ENCODE assay signal across 17 cellular contexts in genomic region chr10:22619111-22619510, GRCh38.
A peak's percentile ranks its signal among the peaks of the same experiment; 100 is the strongest.
DNase-seq lines count a peak whose midpoint lies in the region; ATAC-seq and TF ChIP-seq lines count a peak whose summit lies in the region.
"Had no signal": no experiment of that assay in that cellular context is flagged by ENCODE, and none has a peak within 500 bp of the region (broad histone marks: within the 10 kb centered on the region; RNA-seq: fewer than 3 reads in every experiment).

No MANE protein-coding gene starts in this region.

- H4K8ac ChIP-seq in IMR-90 (ENCODE audit: low read depth in 2 of 2, low read length in 2 of 2) (0 out of 4 replicates have a peak overlapping the region, but pooled peaks of 1 of the 2 experiments have one; percentile 56), mesenchymal stem cell (ENCODE audit: low read length) (no peak overlapping the region)

- no peak for DNase-seq in CD8-positive, alpha-beta memory T cell
- DNase-seq in IMR-90 (no peak), astrocyte of the cerebellum (ENCODE audit: low read depth) (peak; percentile 65), mesenchymal stem cell (no peak), body of pancreas (no peak)
- DNase-seq in activated CD4-positive, alpha-beta T cell treated with anti-CD3 and anti-CD28 coated beads, Interleukin-2, amount 50 U/mL, for 48 hours: no peak
- no peak for DNase-seq in stimulated activated CD4-positive, alpha-beta T cell treated with anti-CD3 and anti-CD28 coated beads, Interleukin-4, amount 100 ng/mL, for 1 hour
- DNase-seq: aorta; DMS53; effector memory CD4-positive, alpha-beta T cell; mesendoderm; NCI-H2171 treated with DMSO at 0.1 percent for 48 hours; SHP77 treated with DMSO at 0.1 percent for 48 hours; stimulated activated naive CD4-positive, alpha-beta T cell had no signal

- no peak overlapping the region for H2AFZ ChIP-seq in IMR-90 (replicated peaks; ENCODE audit: low read length, poor library complexity)
- H2AFZ ChIP-seq in mesenchymal stem cell (ENCODE audit: low read depth, low read length): no peak overlapping the region

- H3K36me3 Mint-ChIP-seq in CD8-positive, alpha-beta memory T cell: peaks cover 0 to 14% (median 3%) of the 10 kb centered on the region in 3 donors

- H3K79me1 ChIP-seq in IMR-90 (ENCODE audit: low read depth in 1 of 2, low read length in 2 of 2): peaks cover 34 to 64% of the 10 kb centered on the region in 2 experiments
- H3K79me1 ChIP-seq in mesenchymal stem cell (replicated peaks; ENCODE audit: low read length, poor library complexity, severe bottlenecking): peaks cover 12% of the 10 kb centered on the region

- peaks cover 96 to 100% (median 99%) of the 10 kb centered on the region in 3 donors for H3K4me1 Mint-ChIP-seq in CD8-positive, alpha-beta memory T cell

- H2BK120ac ChIP-seq in IMR-90 (ENCODE audit: low read depth, low read length): 0 out of 2 replicates have a peak overlapping the region, but pooled peaks have one; percentile 52
- H2BK120ac ChIP-seq in mesenchymal stem cell (ENCODE audit: low read depth, low read length): no peak overlapping the region

- H4K91ac ChIP-seq in IMR-90 (ENCODE audit: insufficient read depth, low read depth, low read length) (peak overlapping the region; percentile 19; the same call in 1 of the 2 replicates), mesenchymal stem cell (ENCODE audit: low read length) (no peak overlapping the region)

- no peaks in the 10 kb centered on the region for H3K9me3 Mint-ChIP-seq in CD8-positive, alpha-beta memory T cell
- H3K9me3 Mint-ChIP-seq: activated T-helper 1 cell treated with anti-CD3 and anti-CD28 coated beads, Interleukin-12 subunit alpha, Interleukin-12 subunit beta, Interleukin-2, Interleukin-4 antibody, amounts not matched to agents 30 ng/mL and 10 ng/mL and 1 ng/mL, durations not matched to agents 14 hours and 24 hours and 36 hours had no signal

- H3K14ac ChIP-seq in IMR-90 (replicated peaks; ENCODE audit: low read depth, low read length): no peak overlapping the region; the same call in 1 of the 2 replicates
- H3K14ac ChIP-seq in mesenchymal stem cell (ENCODE audit: low read length in 2 of 2): no peak overlapping the region

- no peak overlapping the region for H2AK9ac ChIP-seq in IMR-90 (replicated peaks; ENCODE audit: low read depth, low read length, poor library complexity)

- H3K4me2 ChIP-seq in IMR-90 (ENCODE audit: low read depth, low read length) (no peak overlapping the region), mesenchymal stem cell (ENCODE audit: low read length, poor library complexity, severe bottlenecking) (no peak overlapping the region)

- H3K9me3 ChIP-seq in CD8-positive, alpha-beta memory T cell (ENCODE audit: low read length): no peaks in the 10 kb centered on the region
- H3K9me3 ChIP-seq in IMR-90 (ENCODE audit: control insufficient read depth, insufficient read depth, low read length) (no peaks in the 10 kb centered on the region), mesenchymal stem cell (ENCODE audit: control insufficient read depth, low read length) (no peaks in the 10 kb centered on the region), body of pancreas (no peaks in the 10 kb centered on the region)
- H3K9me3 ChIP-seq: gastroesophageal sphincter had no signal

- TF ChIP-seq RAD21 in IMR-90 (IDR thresholded peaks at IDR 0.05; ENCODE audit: low read length): no peak

- dilution Hi-C loops in IMR-90 (cut with HindIII; ENCODE audit: low sequenced_read_pairs, unreplicated experiment): no loop called here

- H2BK20ac ChIP-seq in IMR-90 (ENCODE audit: low read depth, low read length): peak overlapping the region; percentile 40; the same call in 1 of the 2 replicates

- BruUV-seq in IMR-90 (replicated peaks; lab: Mats Ljungman, UMichigan): no TSS peak

- TF ChIP-seq CTCF in IMR-90 (conservative IDR thresholded peaks at IDR 0.05; ENCODE audit: low read depth, low read length): no peak
- no peak for TF ChIP-seq CTCF in astrocyte of the cerebellum (IDR thresholded peaks at IDR 0.05; ENCODE audit: low read depth, low read length, missing control alignments)
- no peak for TF ChIP-seq CTCF in body of pancreas (IDR thresholded peaks at IDR 0.05)

- peaks cover 24% of the 10 kb centered on the region for H3K9me1 ChIP-seq in IMR-90 (ENCODE audit: insufficient read depth, low read length)

- TF ChIP-seq POLR2A in IMR-90 (IDR thresholded peaks at IDR 0.05; ENCODE audit: low read depth, low read length) (no peak), body of pancreas (IDR thresholded peaks at IDR 0.05) (no peak)

- intact Hi-C loops in IMR-90 (cut with micrococcal nuclease): no loop called here
- intact Hi-C loops in body of pancreas (cut with DNase I): no loop called here

- H3K27me3 Mint-ChIP-seq in CD8-positive, alpha-beta memory T cell: no peaks in the 10 kb centered on the region

- WGBS in IMR-90 (ENCODE audit: extremely low coverage in 2 of 2, insufficient read length in 1 of 2), 2 experiments: no CpG with 5 or more reads among the region's 2 CpGs
- 100% methylated on average over 1 of the region's 2 CpGs for WGBS in mesenchymal stem cell
- 65% methylated on average over 2 of the region's 2 CpGs for WGBS in body of pancreas, 2 donors

- no peak overlapping the region for H3K56ac ChIP-seq in IMR-90 (ENCODE audit: extremely low read depth, insufficient read depth, low read length)

- H3K4me1 ChIP-seq in CD8-positive, alpha-beta memory T cell (ENCODE audit: insufficient read depth, low read length): peaks cover 95% of the 10 kb centered on the region
- peaks cover 25% of the 10 kb centered on the region for H3K4me1 ChIP-seq in IMR-90 (ENCODE audit: control insufficient read depth, insufficient read depth, low read length)
- H3K4me1 ChIP-seq in mesenchymal stem cell (ENCODE audit: control insufficient read depth, insufficient read depth, low read depth, low read length): peaks cover 27% of the 10 kb centered on the region
- H3K4me1 ChIP-seq in body of pancreas: peaks cover 39% of the 10 kb centered on the region

- H2BK5ac ChIP-seq in IMR-90 (ENCODE audit: low read depth, low read length, poor library complexity, severe bottlenecking) (no peak overlapping the region), mesenchymal stem cell (ENCODE audit: low read depth, low read length, poor library complexity, severe bottlenecking) (no peak overlapping the region)

- no peak overlapping the region for H4K5ac ChIP-seq in IMR-90 (ENCODE audit: low read depth, low read length)

- no peak for ATAC-seq in IMR-90 (ENCODE audit: low read depth)
- ATAC-seq in body of pancreas: no peak
- no peak for ATAC-seq in HG02623 (IDR thresholded peaks at IDR 0.05; ENCODE audit: unreplicated experiment)
- ATAC-seq: gastroesophageal sphincter had no signal

- H4K20me1 ChIP-seq in IMR-90 (ENCODE audit: insufficient read depth, low read length): 0 out of 2 replicates have a peak, but pooled peaks cover 6% of the 10 kb centered on the region

- peak overlapping the region in 7 of 8 donors; percentile 5 to 99 (median 86) for H3K27ac Mint-ChIP-seq in CD8-positive, alpha-beta memory T cell
- H3K27ac Mint-ChIP-seq: activated T-helper 1 cell treated with anti-CD3 and anti-CD28 coated beads, Interleukin-12 subunit alpha, Interleukin-12 subunit beta, Interleukin-2, Interleukin-4 antibody, amounts not matched to agents 30 ng/mL and 10 ng/mL and 1 ng/mL, durations not matched to agents 14 hours and 24 hours and 36 hours had no signal

- no peak overlapping the region for H2BK15ac ChIP-seq in IMR-90 (ENCODE audit: low read depth, low read length)
- H2BK15ac ChIP-seq in mesenchymal stem cell (ENCODE audit: low read depth, poor library complexity, severe bottlenecking): no peak overlapping the region

- in situ Hi-C loops in IMR-90 (cut with MboI; ENCODE audit: low sequenced_read_pairs) (loop anchor here (25.0 kb wide), 1 partner anchor 1107 kb away; no protein-coding TSS in a partner anchor), astrocyte of the cerebellum (cut with HindIII; ENCODE audit: low sequenced_read_pairs) (no loop called here)

- H3K4me3 ChIP-seq in CD8-positive, alpha-beta memory T cell (ENCODE audit: low read length): no peak overlapping the region
- no peak overlapping the region for H3K4me3 ChIP-seq in IMR-90 (ENCODE audit: insufficient read depth, low read depth, low read length)
- no peak overlapping the region for H3K4me3 ChIP-seq in astrocyte of the cerebellum (ENCODE audit: low read depth, low read length)
- no peak overlapping the region for H3K4me3 ChIP-seq in mesenchymal stem cell (ENCODE audit: insufficient read depth in 1 of 2, low read depth in 1 of 2, low read length in 2 of 2)
- no peak overlapping the region for H3K4me3 ChIP-seq in body of pancreas
- H3K4me3 ChIP-seq: gastroesophageal sphincter had no signal

- H2AK5ac ChIP-seq in IMR-90 (ENCODE audit: low read depth, low read length) (no peak overlapping the region), mesenchymal stem cell (ENCODE audit: low read length, severe bottlenecking) (no peak overlapping the region)

- no peak overlapping the region for H2BK12ac ChIP-seq in mesenchymal stem cell (ENCODE audit: low read length in 2 of 2)

- CTCF ChIA-PET in CD8-positive, alpha-beta memory T cell (lab: Charles Lee): interaction anchor here (0.7 to 2.0 kb wide), 7 partner anchors 11 to 59 kb away, joined by 3 to 8 read pairs (median 4); no protein-coding TSS in a partner anchor
- CTCF ChIA-PET in IMR-90 (lab: Yijun Ruan, JAX): interaction anchor here (0.9 to 1.1 kb wide), 2 partner anchors 45 to 378 kb away, joined by 3 to 4 read pairs; no protein-coding TSS in a partner anchor

- no peaks in the 10 kb centered on the region for H3K36me3 ChIP-seq in CD8-positive, alpha-beta memory T cell (ENCODE audit: insufficient read depth, low read length)
- no peaks in the 10 kb centered on the region for H3K36me3 ChIP-seq in IMR-90 (ENCODE audit: control insufficient read depth, insufficient read depth, low read length)
- peaks cover 0 to 5% of the 10 kb centered on the region in 2 experiments for H3K36me3 ChIP-seq in mesenchymal stem cell (ENCODE audit: control insufficient read depth in 1 of 2, insufficient read depth in 2 of 2, low read depth in 1 of 2, low read length in 2 of 2)
- H3K36me3 ChIP-seq in body of pancreas (replicated peaks in 1 of 2; ENCODE audit: insufficient read depth in 1 of 2, low read depth in 2 of 2): no peaks in the 10 kb centered on the region
- H3K36me3 ChIP-seq: gastroesophageal sphincter had no signal

- H3K4me3 Mint-ChIP-seq in CD8-positive, alpha-beta memory T cell: peak overlapping the region in 3 of 7 donors; percentile 38 to 76 (median 38)
- H3K4me3 Mint-ChIP-seq: activated T-helper 1 cell treated with anti-CD3 and anti-CD28 coated beads, Interleukin-12 subunit alpha, Interleukin-12 subunit beta, Interleukin-2, Interleukin-4 antibody, amounts not matched to agents 30 ng/mL and 10 ng/mL and 1 ng/mL, durations not matched to agents 14 hours and 24 hours and 36 hours had no signal

- H3K18ac ChIP-seq in IMR-90 (ENCODE audit: low read depth, low read length): no peak overlapping the region
- no peak overlapping the region for H3K18ac ChIP-seq in mesenchymal stem cell (ENCODE audit: low read depth in 1 of 2, low read length in 2 of 2)

- H3K23ac ChIP-seq in IMR-90 (ENCODE audit: low read depth, low read length): no peak overlapping the region
- no peak overlapping the region for H3K23ac ChIP-seq in mesenchymal stem cell (ENCODE audit: low read length in 2 of 2)

- H3K27ac ChIP-seq in CD8-positive, alpha-beta memory T cell (ENCODE audit: low read depth, low read length): no peak overlapping the region
- H3K27ac ChIP-seq in IMR-90 (ENCODE audit: insufficient read depth, low read length) (no peak overlapping the region), mesenchymal stem cell (ENCODE audit: low read length, poor library complexity, severe bottlenecking) (peak overlapping the region; percentile 48), body of pancreas (no peak overlapping the region)

- H3K4ac ChIP-seq in IMR-90 (ENCODE audit: low read depth, low read length) (peak overlapping the region; percentile 51; the same call in 1 of the 2 replicates), mesenchymal stem cell (ENCODE audit: low read depth in 1 of 2, low read length in 2 of 2) (no peak overlapping the region)

- POLR2A ChIA-PET in CD8-positive, alpha-beta memory T cell (lab: Charles Lee): interaction anchor here (0.6 to 2.0 kb wide), 5 partner anchors 11 to 95 kb away, joined by 3 to 10 read pairs (median 3); no protein-coding TSS in a partner anchor
- POLR2A ChIA-PET in IMR-90 (lab: Charles Lee; ENCODE audit: unreplicated experiment): interaction anchor here (0.6 kb wide), 1 partner anchor 316 kb away, joined by 3 read pairs; no protein-coding TSS in a partner anchor

- no peaks in the 10 kb centered on the region for H3K27me3 ChIP-seq in CD8-positive, alpha-beta memory T cell (ENCODE audit: insufficient read depth, low read length, poor library complexity, severe bottlenecking)
- no peaks in the 10 kb centered on the region for H3K27me3 ChIP-seq in IMR-90 (ENCODE audit: control insufficient read depth, insufficient read depth, low read length)
- H3K27me3 ChIP-seq in mesenchymal stem cell (ENCODE audit: control insufficient read depth in 1 of 2, insufficient read depth in 1 of 2, low read length in 2 of 2): no peaks in the 10 kb centered on the region
- H3K27me3 ChIP-seq in body of pancreas: no peaks in the 10 kb centered on the region
- H3K27me3 ChIP-seq: gastroesophageal sphincter had no signal

- H3K9ac ChIP-seq in IMR-90 (ENCODE audit: low read depth, low read length) (no peak overlapping the region), mesenchymal stem cell (ENCODE audit: low read length) (peak overlapping the region; percentile 68)
